In genomic region chrX:22577181-22577580, GRCh38 we compare ENCODE assay signal across 13 cellular contexts.
DNase-seq lines count a peak whose midpoint lies in the region; ATAC-seq and TF ChIP-seq lines count a peak whose summit lies in the region.
"Had no signal": no experiment of that assay in that cellular context is flagged by ENCODE, and none has a peak within 500 bp of the region (broad histone marks: within the 10 kb centered on the region; RNA-seq: fewer than 3 reads in every experiment).

No MANE protein-coding gene starts in this region.

- intact Hi-C loops in head of caudate nucleus (cut with DNase I) = no loop called here

- DNase-seq in GM04504 (ENCODE audit: low read depth) = peak; percentile 13
- DNase-seq in T1000 (lab: John Stamatoyannopoulos, UW) = peak; percentile 0
- peak; percentile 69 for DNase-seq in fibroblast of mammary gland (ENCODE audit: low read depth)
- DNase-seq in skeletal muscle cell (ENCODE audit: low read depth) = peak; percentile 39
- no peak for DNase-seq in NCI-H524 (lab: John Stamatoyannopoulos, UW)
- no peak for DNase-seq in stimulated activated naive CD4-positive, alpha-beta T cell treated with Interleukin-2 at 50 U/mL for 16 hours (lab: John Stamatoyannopoulos, UW)
- DNase-seq in head of caudate nucleus = no peak
- DNase-seq: activated CD4-positive, alpha-beta T cell treated with anti-CD3 and anti-CD28 coated beads, Interleukin-2, amount 10 ng/mL, durations not matched to agents 7 days and 5 days; erythroblast; immature natural killer cell; SW 1271 had no signal

- no peak for ATAC-seq in HG03135 (IDR thresholded peaks at IDR 0.05; ENCODE audit: unreplicated experiment)

- TF ChIP-seq CTCF in fibroblast of mammary gland (conservative IDR thresholded peaks at IDR 0.05; ENCODE audit: control insufficient read depth, insufficient read depth, low read depth, low read length) = no peak

- H3K4me3 ChIP-seq in fibroblast of mammary gland (ENCODE audit: control insufficient read depth, low read depth, low read length) = no peak overlapping the region
- H3K4me3 ChIP-seq in skeletal muscle cell (ENCODE audit: low read depth, low read length) = no peak overlapping the region
- H3K4me3 ChIP-seq: cardiac muscle cell had no signal

Comparison
In these comparisons a context has a peak if more than half of its experiments do, and no peak if none do; other contexts are left out.
1. DNase-seq: peak in GM04504 (single experiment), T1000 (single experiment), fibroblast of mammary gland (single experiment) and skeletal muscle cell (single experiment); none in NCI-H524 (0 of 2), stimulated activated naive CD4-positive, alpha-beta T cell treated with Interleukin-2 at 50 U/mL for 16 hours (single experiment) and head of caudate nucleus (0 of 42).